Comparison of ENCODE assay signal across 8 cellular contexts in the genomic region with DNA sequence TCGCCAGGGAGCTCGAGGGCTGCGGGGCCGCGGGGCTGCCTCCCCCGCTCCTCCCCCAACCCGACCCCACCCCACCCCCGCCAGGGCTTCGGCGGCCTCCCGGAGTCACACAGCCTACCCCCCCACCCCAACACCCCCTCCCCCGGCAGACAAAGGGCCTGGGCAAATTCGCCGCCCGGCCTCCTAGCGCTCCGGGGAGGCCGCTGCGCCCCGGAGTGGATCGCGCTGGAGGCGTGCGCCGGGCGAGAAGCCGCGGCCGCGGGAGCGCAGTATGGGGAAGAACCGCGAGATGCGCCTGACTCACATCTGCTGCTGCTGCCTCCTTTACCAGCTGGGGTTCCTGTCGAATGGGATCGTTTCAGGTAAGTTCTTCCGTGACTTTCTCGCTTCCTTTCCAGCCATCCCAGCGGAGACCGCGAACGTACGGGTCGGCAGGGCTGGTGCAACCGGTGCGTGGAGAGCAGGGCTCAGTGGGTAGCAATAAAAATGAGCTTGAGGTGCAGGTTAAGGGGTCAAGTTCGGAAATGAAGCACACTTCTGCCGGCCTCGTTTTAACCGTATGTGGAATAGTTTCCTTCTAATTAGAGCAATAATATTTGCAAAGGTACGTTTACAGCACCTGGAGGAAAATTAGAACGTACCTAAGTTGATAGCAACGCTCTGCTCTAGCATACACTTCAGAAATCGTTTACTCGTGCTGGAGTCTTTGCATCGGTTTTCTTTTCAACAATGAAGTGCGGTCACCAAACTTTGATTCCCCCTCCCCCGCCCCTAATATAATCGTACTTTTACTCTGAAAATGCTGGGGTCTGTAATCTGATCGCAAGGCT. TPM values are rescaled to one million over a fixed set of nuclear protein-coding genes. Genes with fewer than 3 reads are reported as not detected.
A peak's percentile ranks its signal among the peaks of the same experiment; 100 is the strongest.
DNase-seq lines count a peak whose midpoint lies in the region; ATAC-seq and TF ChIP-seq lines count a peak whose summit lies in the region.

Gene ADAMTS19, plus strand, starts transcription at position 178 of the 830 bp plus-strand sequence. Its CDS starts 94 bp downstream, at position 272.

- H3K36me3 Mint-ChIP-seq in WTC11 (peaks cover 5% of the 10 kb centered on the region; the same call in 1 of the 2 replicates), CD14-positive monocyte (peaks cover 0 to 2% of the 10 kb centered on the region in 2 donors)

- H3K4me3 ChIP-seq in osteoblast (ENCODE audit: insufficient read depth, low read length), result peak within 1 kb of the TSS; percentile 33

- TF ChIP-seq CTCF in GM10248 (IDR thresholded peaks at IDR 0.05; ENCODE audit: control extremely low read depth, extremely low read depth, low read depth, missing control alignments) (no peak), WTC11 (IDR thresholded peaks at IDR 0.05) (no peak), foreskin keratinocyte (conservative IDR thresholded peaks at IDR 0.05) (no peak), osteoblast (IDR thresholded peaks at IDR 0.05; ENCODE audit: extremely low read depth, low read depth, low read length) (no peak), CD14-positive monocyte (IDR thresholded peaks at IDR 0.05) (no peak)

- H3K4me1 ChIP-seq in foreskin keratinocyte (no peaks in the 10 kb centered on the region), osteoblast (ENCODE audit: insufficient read depth, low read length) (peaks cover 4% of the 10 kb centered on the region)

- H3K36me3 ChIP-seq in osteoblast (ENCODE audit: insufficient read depth, low read length), result no peaks in the 10 kb centered on the region

- peak; percentile 43 for ATAC-seq in HG03175 (IDR thresholded peaks at IDR 0.05; ENCODE audit: unreplicated experiment)
- peak; percentile 41 for ATAC-seq in WTC11
- ATAC-seq in foreskin keratinocyte, result peak; percentile 92
- no peak for ATAC-seq in HG03095 (IDR thresholded peaks at IDR 0.05; ENCODE audit: unreplicated experiment)

- H2AFZ ChIP-seq in osteoblast (ENCODE audit: low read length), result peak within 1 kb of the TSS; percentile 47

- peak within 1 kb of the TSS; percentile 97 for H3K27ac Mint-ChIP-seq in WTC11
- H3K27ac Mint-ChIP-seq in CD14-positive monocyte, result no peak within 1 kb of the TSS

- H3K4me3 Mint-ChIP-seq in WTC11 (peak within 1 kb of the TSS; percentile 99), CD14-positive monocyte (peak within 1 kb of the TSS in 1 of 2 donors; percentile 87)

- peak within 1 kb of the TSS; percentile 56 for H3K4me2 ChIP-seq in osteoblast (ENCODE audit: insufficient read depth, low read length)

- no peaks in the 10 kb centered on the region for H3K27me3 Mint-ChIP-seq in WTC11 (ENCODE audit: low read depth)
- H3K27me3 Mint-ChIP-seq in CD14-positive monocyte (ENCODE audit: low read depth in 3 of 3), result peaks cover 41 to 42% (median 41%) of the 10 kb centered on the region in 3 donors

- H3K27me3 ChIP-seq in foreskin keratinocyte (no peaks in the 10 kb centered on the region), osteoblast (ENCODE audit: insufficient read depth, low read length) (peaks cover 10% of the 10 kb centered on the region)

- CTCF ChIA-PET in GM10248 (lab: Yijun Ruan, JAX) (interaction anchor here (1.1 to 2.0 kb wide), 2 partner anchors 16 to 308 kb away, joined by 3 to 4 read pairs; no protein-coding TSS in a partner anchor), WTC11 (lab: Charles Lee) (interaction anchor here (1.0 to 2.9 kb wide), 5 partner anchors 25 to 313 kb away, joined by 3 to 17 read pairs (median 5); no protein-coding TSS in a partner anchor)

- H3K79me2 ChIP-seq in osteoblast (ENCODE audit: insufficient read depth, low read length), result no peaks in the 10 kb centered on the region

- POLR2A ChIA-PET in GM10248 (lab: Yijun Ruan, JAX), result no interaction called here
- POLR2A ChIA-PET in WTC11 (lab: Charles Lee), result interaction anchor here (0.8 to 1.5 kb wide), 4 partner anchors 21 to 366 kb away, joined by 3 to 6 read pairs (median 4); partner anchors contain the start of gene ISOC1

- no peaks in the 10 kb centered on the region for H3K9me3 ChIP-seq in osteoblast (ENCODE audit: low read depth, low read length)

- H3K9me3 Mint-ChIP-seq in WTC11 (peaks cover 2% of the 10 kb centered on the region), CD14-positive monocyte (peaks cover 0 to 15% (median 5%) of the 10 kb centered on the region in 7 donors)

- H4K20me1 ChIP-seq in osteoblast (ENCODE audit: insufficient read depth, low read length), result no peaks in the 10 kb centered on the region

- H3K4me1 Mint-ChIP-seq in WTC11 (peaks cover 50% of the 10 kb centered on the region), CD14-positive monocyte (peaks cover 8% of the 10 kb centered on the region)

- intact Hi-C loops in CD14-positive monocyte (cut with micrococcal nuclease), result no loop called here

- H3K27ac ChIP-seq in foreskin keratinocyte (no peak within 1 kb of the TSS), osteoblast (ENCODE audit: low read depth, low read length) (no peak within 1 kb of the TSS)

- DNase-seq in GM10248 (ENCODE audit: extremely low spot score) (peak; percentile 31), WTC11 (ENCODE audit: low spot score) (peak; percentile 61), foreskin keratinocyte (peak; percentile 44 to 69), osteoblast (ENCODE audit: insufficient read length, low spot score, missing footprints) (peak; percentile 97), CD14-positive monocyte (ENCODE audit: low spot score) (no peak), NCI-H2081 treated with DMSO at 0.1 percent for 48 hours (lab: John Stamatoyannopoulos, UW) (no peak)

TF ChIP-seq in WTC11, 78 proteins besides CTCF, POLR2A, EP300 and RAD21 (continues in another document):
- peak; percentile 21; the same call in 1 of the 2 replicates for TF ChIP-seq HMGXB4 (CRISPR knock-in tag; IDR thresholded peaks at IDR 0.05)
- TF ChIP-seq, protein P1, sequence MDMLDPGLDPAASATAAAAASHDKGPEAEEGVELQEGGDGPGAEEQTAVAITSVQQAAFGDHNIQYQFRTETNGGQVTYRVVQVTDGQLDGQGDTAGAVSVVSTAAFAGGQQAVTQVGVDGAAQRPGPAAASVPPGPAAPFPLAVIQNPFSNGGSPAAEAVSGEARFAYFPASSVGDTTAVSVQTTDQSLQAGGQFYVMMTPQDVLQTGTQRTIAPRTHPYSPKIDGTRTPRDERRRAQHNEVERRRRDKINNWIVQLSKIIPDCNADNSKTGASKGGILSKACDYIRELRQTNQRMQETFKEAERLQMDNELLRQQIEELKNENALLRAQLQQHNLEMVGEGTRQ (CRISPR knock-in tag; IDR thresholded peaks at IDR 0.05), result no peak
- TF ChIP-seq ZNF423 (CRISPR knock-in tag; IDR thresholded peaks at IDR 0.05), result peak; percentile 41; the same call in 1 of the 2 replicates
- TF ChIP-seq NFATC4 (CRISPR knock-in tag; IDR thresholded peaks at IDR 0.05), result no peak
- TF ChIP-seq ZBTB43 (CRISPR knock-in tag; IDR thresholded peaks at IDR 0.05), result no peak
- no peak for TF ChIP-seq ATF2 (CRISPR knock-in tag; IDR thresholded peaks at IDR 0.05; ENCODE audit: borderline replicate concordance, low read depth)

RNA-seq across cellular contexts. Expression of gene ADAMTS19, which starts in this region (rescaled TPM):
- 28.0 to 30.5 TPM (median 28.5 TPM) in 3 replicates for total RNA-seq in WTC11 (2021)
- 0.28 and 0.34 TPM in 2 replicates for total RNA-seq in foreskin keratinocyte
- polyA plus RNA-seq in foreskin keratinocyte, result 0.02 TPM in 2 replicates
- not detected in 2 replicates for total RNA-seq in osteoblast
- not detected for polyA plus RNA-seq in CD14-positive monocyte

Comparison
In these comparisons a context has a peak if more than half of its experiments do, and no peak if none do; other contexts are left out.
1. RNA of gene ADAMTS19 (total RNA-seq): 28.0 to 30.5 TPM in WTC11; 0.28 to 0.34 TPM in foreskin keratinocyte and not detected in osteoblast; every median in the first group is over 10 times any median in the second.
2. Peak in DNase-seq and ATAC-seq in foreskin keratinocyte; RNA of the gene not detected or under 1 TPM.
3. Peak in DNase-seq, H3K4me3 ChIP-seq and H3K4me2 ChIP-seq in osteoblast; RNA of the gene not detected or under 1 TPM.
4. DNase-seq: peak in GM10248 (single experiment) and WTC11 (single experiment); none in CD14-positive monocyte (single experiment) and NCI-H2081 treated with DMSO at 0.1 percent for 48 hours (single experiment).